8 cellular contexts compared by ENCODE assay signal in the genomic region with DNA sequence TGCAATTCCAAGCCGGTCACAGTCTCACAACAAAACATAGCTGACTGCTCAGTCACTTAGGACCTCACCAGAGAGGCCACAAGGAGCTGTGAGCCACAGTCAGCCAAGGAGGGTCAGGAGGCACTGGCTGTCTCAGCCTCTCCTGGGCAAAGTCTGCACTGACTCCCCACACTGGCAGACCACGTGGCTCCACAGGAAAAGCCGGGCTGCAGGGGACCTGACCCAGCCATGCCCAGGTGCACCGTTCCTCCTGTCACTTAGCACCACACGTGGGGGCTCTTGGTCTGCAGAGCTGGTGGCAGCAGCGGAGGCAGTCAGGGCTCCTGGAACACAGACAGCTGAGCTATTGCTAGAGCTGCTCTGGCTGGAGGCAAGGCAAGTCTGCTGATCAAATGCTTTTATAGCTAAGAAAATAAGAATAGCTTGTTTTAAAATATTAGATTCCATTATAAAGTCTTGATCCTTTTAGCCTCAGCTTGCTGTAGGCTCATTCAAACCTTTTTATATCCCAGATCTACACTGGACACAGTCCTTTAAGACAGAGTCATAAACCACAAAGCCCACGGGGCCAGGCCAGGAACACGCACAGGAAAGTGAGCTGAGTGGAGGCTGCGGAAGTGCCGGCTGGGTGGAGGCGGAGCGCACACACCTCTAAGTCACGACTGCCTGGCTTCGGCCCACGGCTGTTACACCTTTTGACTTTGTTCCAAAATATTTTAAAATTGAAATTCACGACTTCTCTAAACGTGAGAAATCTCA.
DNase-seq lines count a peak whose midpoint lies in the region; ATAC-seq and TF ChIP-seq lines count a peak whose summit lies in the region.

No MANE protein-coding gene starts in this region.

- CTCF ChIA-PET in WTC11 (lab: Charles Lee): interaction anchor here (0.6 to 4.9 kb wide), 16 partner anchors 9 to 615 kb away, joined by 3 to 55 read pairs (median 4); no protein-coding TSS in a partner anchor

- DNase-seq in activated CD4-positive, alpha-beta T cell treated with anti-CD3 and anti-CD28 coated beads for 48 hours: peak; percentile 23
- DNase-seq in activated CD4-positive, alpha-beta T cell treated with anti-CD3 and anti-CD28 coated beads, Interleukin-2, amount 50 U/mL, for 4 hours: no peak
- DNase-seq in WTC11 (ENCODE audit: low spot score): peak; percentile 50
- peak; percentile 79 for DNase-seq in hepatocyte (ENCODE audit: low spot score)
- no peak for DNase-seq in HuH-7.5 (ENCODE audit: low spot score)
- no peak for DNase-seq in DMS53 treated with DMSO at 0.1 percent for 48 hours (lab: John Stamatoyannopoulos, UW; ENCODE audit: unreplicated experiment)
- no peak for DNase-seq in esophagus muscularis mucosa (ENCODE audit: extremely low spot score)

- H2AFZ ChIP-seq in hepatocyte: no peak overlapping the region

- H3K4me3 Mint-ChIP-seq in WTC11: no peak overlapping the region
- H3K4me3 Mint-ChIP-seq in stimulated activated memory B cell treated with anti-CD40 and anti-IgM and Interleukin-4, amounts not matched to agents 10 μg/mL and 1 μg/mL and 100 μg/mL, for 72 hours: no peak overlapping the region

- H3K4me1 ChIP-seq in hepatocyte (ENCODE audit: insufficient read depth): peaks cover 6% of the 10 kb centered on the region
- H3K4me1 ChIP-seq in esophagus muscularis mucosa: no peaks in the 10 kb centered on the region

- peak overlapping the region; percentile 38 for H3K4me2 ChIP-seq in hepatocyte

- no peak for TF ChIP-seq EP300 in esophagus muscularis mucosa (IDR thresholded peaks at IDR 0.05)

- H3K9me3 ChIP-seq in hepatocyte (ENCODE audit: low read depth): no peaks in the 10 kb centered on the region
- H3K9me3 ChIP-seq in esophagus muscularis mucosa: no peaks in the 10 kb centered on the region

- H3K4me3 ChIP-seq in hepatocyte: no peak overlapping the region
- no peak overlapping the region for H3K4me3 ChIP-seq in esophagus muscularis mucosa

- POLR2A ChIA-PET in WTC11 (lab: Charles Lee): no interaction called here

- peaks cover 45% of the 10 kb centered on the region for H3K4me1 Mint-ChIP-seq in WTC11
- H3K4me1 Mint-ChIP-seq in stimulated activated memory B cell treated with anti-CD40 and anti-IgM and Interleukin-4, amounts not matched to agents 10 μg/mL and 1 μg/mL and 100 μg/mL, for 72 hours: no peaks in the 10 kb centered on the region

- H3K36me3 Mint-ChIP-seq in WTC11: no peaks in the 10 kb centered on the region
- no peaks in the 10 kb centered on the region for H3K36me3 Mint-ChIP-seq in stimulated activated memory B cell treated with anti-CD40 and anti-IgM and Interleukin-4, amounts not matched to agents 10 μg/mL and 1 μg/mL and 100 μg/mL, for 72 hours

- H3K9me3 Mint-ChIP-seq in WTC11: no peaks in the 10 kb centered on the region
- H3K9me3 Mint-ChIP-seq in stimulated activated memory B cell treated with anti-CD40 and anti-IgM and Interleukin-4, amounts not matched to agents 10 μg/mL and 1 μg/mL and 100 μg/mL, for 72 hours: peaks cover 6% of the 10 kb centered on the region

- H4K20me1 ChIP-seq in hepatocyte (ENCODE audit: insufficient read depth, poor library complexity, severe bottlenecking): no peaks in the 10 kb centered on the region

- no peaks in the 10 kb centered on the region for H3K27me3 ChIP-seq in hepatocyte
- H3K27me3 ChIP-seq in esophagus muscularis mucosa: peaks cover 0 to 28% (median 0%) of the 10 kb centered on the region in 4 donors

- no peak overlapping the region for H3K27ac Mint-ChIP-seq in WTC11
- H3K27ac Mint-ChIP-seq in stimulated activated memory B cell treated with anti-CD40 and anti-IgM and Interleukin-4, amounts not matched to agents 10 μg/mL and 1 μg/mL and 100 μg/mL, for 72 hours: no peak overlapping the region

- H3K36me3 ChIP-seq in hepatocyte (replicated peaks; ENCODE audit: insufficient read depth, low read depth): no peaks in the 10 kb centered on the region
- no peaks in the 10 kb centered on the region for H3K36me3 ChIP-seq in esophagus muscularis mucosa

- intact Hi-C loops in esophagus muscularis mucosa (cut with DNase I): loop anchor here (5.0 to 10.0 kb wide), 2 partner anchors 166 to 243 kb away; no protein-coding TSS in a partner anchor

- no peak for TF ChIP-seq CTCF in WTC11 (IDR thresholded peaks at IDR 0.05)
- TF ChIP-seq CTCF in hepatocyte (IDR thresholded peaks at IDR 0.05; ENCODE audit: poor library complexity): peak; percentile 19
- no peak for TF ChIP-seq CTCF in esophagus muscularis mucosa (IDR thresholded peaks at IDR 0.05)

- H3K27ac ChIP-seq in hepatocyte (peak overlapping the region; percentile 43), esophagus muscularis mucosa (replicated peaks in 1 of 4) (no peak overlapping the region)

- H3K79me2 ChIP-seq in hepatocyte: no peaks in the 10 kb centered on the region

- no peaks in the 10 kb centered on the region for H3K9me2 ChIP-seq in hepatocyte (replicated peaks; ENCODE audit: insufficient read depth)

- no peaks in the 10 kb centered on the region for H3K27me3 Mint-ChIP-seq in WTC11 (ENCODE audit: low read depth)
- H3K27me3 Mint-ChIP-seq in stimulated activated memory B cell treated with anti-CD40 and anti-IgM and Interleukin-4, amounts not matched to agents 10 μg/mL and 1 μg/mL and 100 μg/mL, for 72 hours: no peaks in the 10 kb centered on the region

- whole genome bisulfite sequencing in hepatocyte (ENCODE audit: low lambda C conversion rate, missing lambda C conversion rate): 50% methylated on average over 17 of the region's 17 CpGs
- 30% methylated on average over 17 of the region's 17 CpGs for WGBS in esophagus muscularis mucosa

- peak; percentile 76 for ATAC-seq in WTC11
- peak; percentile 60 for ATAC-seq in stimulated activated memory B cell treated with anti-CD40 and anti-IgM and Interleukin-4, amounts not matched to agents 10 μg/mL and 1 μg/mL and 100 μg/mL, for 72 hours

- TF ChIP-seq POLR2A in esophagus muscularis mucosa (IDR thresholded peaks at IDR 0.05; ENCODE audit: low read depth): no peak

TF ChIP-seq in WTC11, 78 proteins besides CTCF, POLR2A, EP300 and RAD21 (continues in another document):
- TF ChIP-seq TEAD1 (CRISPR knock-in tag; IDR thresholded peaks at IDR 0.05) (no peak), JAZF1 (CRISPR knock-in tag; IDR thresholded peaks at IDR 0.05) (no peak), NFE2L1 (CRISPR knock-in tag; IDR thresholded peaks at IDR 0.05) (no peak), ETV6 (CRISPR knock-in tag; IDR thresholded peaks at IDR 0.05) (no peak), FOXK1 (CRISPR knock-in tag; IDR thresholded peaks at IDR 0.05) (no peak), IRF2 (CRISPR knock-in tag; IDR thresholded peaks at IDR 0.05; ENCODE audit: borderline replicate concordance, low read depth) (no peak), ZNF416 (CRISPR knock-in tag; IDR thresholded peaks at IDR 0.05) (no peak), ZNF671 (CRISPR knock-in tag; IDR thresholded peaks at IDR 0.05) (no peak), ESRRA (CRISPR knock-in tag; IDR thresholded peaks at IDR 0.05; ENCODE audit: borderline replicate concordance) (no peak), ZNF425 (CRISPR knock-in tag; conservative IDR thresholded peaks at IDR 0.05) (no peak), HMGXB4 (CRISPR knock-in tag; IDR thresholded peaks at IDR 0.05) (no peak)
- TF ChIP-seq, protein P1, sequence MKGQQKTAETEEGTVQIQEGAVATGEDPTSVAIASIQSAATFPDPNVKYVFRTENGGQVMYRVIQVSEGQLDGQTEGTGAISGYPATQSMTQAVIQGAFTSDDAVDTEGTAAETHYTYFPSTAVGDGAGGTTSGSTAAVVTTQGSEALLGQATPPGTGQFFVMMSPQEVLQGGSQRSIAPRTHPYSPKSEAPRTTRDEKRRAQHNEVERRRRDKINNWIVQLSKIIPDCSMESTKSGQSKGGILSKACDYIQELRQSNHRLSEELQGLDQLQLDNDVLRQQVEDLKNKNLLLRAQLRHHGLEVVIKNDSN (CRISPR knock-in tag; IDR thresholded peaks at IDR 0.05): peak; percentile 41; the same call in 1 of the 2 replicates
- TF ChIP-seq, protein P2, sequence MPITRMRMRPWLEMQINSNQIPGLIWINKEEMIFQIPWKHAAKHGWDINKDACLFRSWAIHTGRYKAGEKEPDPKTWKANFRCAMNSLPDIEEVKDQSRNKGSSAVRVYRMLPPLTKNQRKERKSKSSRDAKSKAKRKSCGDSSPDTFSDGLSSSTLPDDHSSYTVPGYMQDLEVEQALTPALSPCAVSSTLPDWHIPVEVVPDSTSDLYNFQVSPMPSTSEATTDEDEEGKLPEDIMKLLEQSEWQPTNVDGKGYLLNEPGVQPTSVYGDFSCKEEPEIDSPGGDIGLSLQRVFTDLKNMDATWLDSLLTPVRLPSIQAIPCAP (CRISPR knock-in tag; IDR thresholded peaks at IDR 0.05): no peak

Comparison
In these comparisons a context has a peak if more than half of its experiments do, and no peak if none do; other contexts are left out.
1. DNase-seq: peak in activated CD4-positive, alpha-beta T cell treated with anti-CD3 and anti-CD28 coated beads for 48 hours (single experiment), WTC11 (single experiment) and hepatocyte (single experiment); none in activated CD4-positive, alpha-beta T cell treated with anti-CD3 and anti-CD28 coated beads, Interleukin-2, amount 50 U/mL, for 4 hours (0 of 2), HuH-7.5 (single experiment), DMS53 treated with DMSO at 0.1 percent for 48 hours (single experiment) and esophagus muscularis mucosa (single experiment).